7 cellular contexts compared by ENCODE assay signal in genomic region chr19:28638445-28638844, GRCh38.
"Had no signal": no experiment of that assay in that cellular context is flagged by ENCODE, and none has a peak within 500 bp of the region (broad histone marks: within the 10 kb centered on the region; RNA-seq: fewer than 3 reads in every experiment).

No MANE protein-coding gene starts in this region.

- H3K27me3 Mint-ChIP-seq: IgD-negative memory B cell had no signal

- ATAC-seq: HepG2 had no signal

- H3K27ac Mint-ChIP-seq: IgD-negative memory B cell had no signal

- H3K4me1 Mint-ChIP-seq: IgD-negative memory B cell had no signal

- H3K4me3 Mint-ChIP-seq: IgD-negative memory B cell had no signal

- H3K27ac ChIP-seq: HL-60 had no signal

- FAIRE-seq: HepG2, HTR-8/SVneo had no signal

- DNase-seq: IMR-90, KBM-7, KG1 had no signal
